ENCODE assay signal across 1 cellular context in genomic region chr11:70191495-70192140, GRCh38.
TF ChIP-seq lines count a peak whose summit lies in the region.

No MANE protein-coding gene starts in this region.

TF ChIP-seq in HepG2, 621 proteins besides CTCF, POLR2A, EP300 and RAD21 (continued from another document and continues in another):
- TF ChIP-seq ATF2 (CRISPR knock-in tag; IDR thresholded peaks at IDR 0.05), result 0 out of 2 replicates have a peak, but pooled peaks have one; percentile 21
- TF ChIP-seq MXI1 (IDR thresholded peaks at IDR 0.05; ENCODE audit: borderline replicate concordance, low read depth, low read length), result no peak
- TF ChIP-seq ARHGAP35 (CRISPR knock-in tag; IDR thresholded peaks at IDR 0.05; ENCODE audit: borderline replicate concordance), result no peak
- TF ChIP-seq SMAD9 (CRISPR knock-in tag; IDR thresholded peaks at IDR 0.05), result no peak
- TF ChIP-seq ZFP37 (CRISPR knock-in tag; IDR thresholded peaks at IDR 0.05; ENCODE audit: borderline replicate concordance), result no peak
- TF ChIP-seq ZNF333 (CRISPR knock-in tag; IDR thresholded peaks at IDR 0.05; ENCODE audit: borderline replicate concordance), result no peak
- no peak for TF ChIP-seq HNF1A (IDR thresholded peaks at IDR 0.05; ENCODE audit: low read depth)
- TF ChIP-seq HNF1A (CRISPR knock-in tag; IDR thresholded peaks at IDR 0.05; ENCODE audit: borderline replicate concordance), result no peak
- peak; percentile 36; the same call in 1 of the 2 replicates for TF ChIP-seq PITX1 (CRISPR knock-in tag; IDR thresholded peaks at IDR 0.05)
- TF ChIP-seq ZUFSP (CRISPR knock-in tag; IDR thresholded peaks at IDR 0.05; ENCODE audit: borderline replicate concordance), result no peak
- TF ChIP-seq NR2F2 (IDR thresholded peaks at IDR 0.05; ENCODE audit: borderline replicate concordance, low read depth), result no peak
- no peak for TF ChIP-seq ZNF564 (CRISPR knock-in tag; IDR thresholded peaks at IDR 0.05)
- no peak for TF ChIP-seq ZNF446 (CRISPR knock-in tag; IDR thresholded peaks at IDR 0.05)
- TF ChIP-seq ZNF687 (CRISPR knock-in tag; IDR thresholded peaks at IDR 0.05), result peak; percentile 50
- TF ChIP-seq CEBPG (CRISPR knock-in tag; IDR thresholded peaks at IDR 0.05), result 0 out of 2 replicates have a peak, but pooled peaks have one; percentile 9
- TF ChIP-seq ZSCAN12 (CRISPR knock-in tag; IDR thresholded peaks at IDR 0.05), result no peak
- peak; percentile 49 for TF ChIP-seq ZFP91 (CRISPR knock-in tag; IDR thresholded peaks at IDR 0.05; ENCODE audit: borderline replicate concordance)
- TF ChIP-seq IRF2 (CRISPR knock-in tag; IDR thresholded peaks at IDR 0.05), result 0 out of 2 replicates have a peak, but pooled peaks have one; percentile 43
- TF ChIP-seq SKIL (CRISPR knock-in tag; IDR thresholded peaks at IDR 0.05; ENCODE audit: borderline replicate concordance), result no peak
- TF ChIP-seq RNF2 (conservative IDR thresholded peaks at IDR 0.05; ENCODE audit: low read depth), result no peak
- no peak for TF ChIP-seq ZNF552 (CRISPR knock-in tag; IDR thresholded peaks at IDR 0.05; ENCODE audit: borderline replicate concordance)
- TF ChIP-seq ELF3 (CRISPR knock-in tag; IDR thresholded peaks at IDR 0.05), result 0 out of 2 replicates have a peak, but pooled peaks have one; percentile 15
- TF ChIP-seq DPF2 (CRISPR knock-in tag; IDR thresholded peaks at IDR 0.05; ENCODE audit: borderline replicate concordance, low read depth), result no peak
- no peak for TF ChIP-seq ZFP1 (CRISPR knock-in tag; IDR thresholded peaks at IDR 0.05)
- no peak for TF ChIP-seq HNF4A (CRISPR knock-in tag; IDR thresholded peaks at IDR 0.05)
- no peak for TF ChIP-seq ZNF577 (CRISPR knock-in tag; IDR thresholded peaks at IDR 0.05; ENCODE audit: borderline replicate concordance, low read depth)
- TF ChIP-seq SOX13 (IDR thresholded peaks at IDR 0.05), result no peak
- TF ChIP-seq SOX13 (CRISPR knock-in tag; conservative IDR thresholded peaks at IDR 0.05 in 1 of 2, IDR thresholded peaks at IDR 0.05 in 1 of 2), result peak in 1 of 2 experiments; percentile 14; a peak in 1 of 4 replicates
- no peak for TF ChIP-seq IRX3 (CRISPR knock-in tag; IDR thresholded peaks at IDR 0.05; ENCODE audit: borderline replicate concordance, low read depth)
- TF ChIP-seq YY1 (IDR thresholded peaks at IDR 0.05; ENCODE audit: insufficient read depth, insufficient replicate concordance, low read depth, low read length), result peak; percentile 33
- no peak for TF ChIP-seq SAP130 (CRISPR knock-in tag; IDR thresholded peaks at IDR 0.05; ENCODE audit: low read depth)
- TF ChIP-seq FLYWCH1 (CRISPR knock-in tag; IDR thresholded peaks at IDR 0.05), result no peak
- TF ChIP-seq ZNF207 (IDR thresholded peaks at IDR 0.05; ENCODE audit: borderline replicate concordance), result no peak
- no peak for TF ChIP-seq ZNF256 (CRISPR knock-in tag; conservative IDR thresholded peaks at IDR 0.05)
- TF ChIP-seq ZNF468 (CRISPR knock-in tag; IDR thresholded peaks at IDR 0.05), result no peak
- TF ChIP-seq SIN3A (IDR thresholded peaks at IDR 0.05; ENCODE audit: borderline replicate concordance, low read depth, low read length), result no peak
- no peak for TF ChIP-seq KAT7 (CRISPR knock-in tag; IDR thresholded peaks at IDR 0.05; ENCODE audit: borderline replicate concordance)
- no peak for TF ChIP-seq PRDM4 (CRISPR knock-in tag; IDR thresholded peaks at IDR 0.05; ENCODE audit: borderline replicate concordance)
- TF ChIP-seq MBD4 (IDR thresholded peaks at IDR 0.05; ENCODE audit: borderline replicate concordance, low read length), result no peak
- TF ChIP-seq FOXA3 (CRISPR knock-in tag; IDR thresholded peaks at IDR 0.05), result no peak
- TF ChIP-seq ZBTB42 (CRISPR knock-in tag; IDR thresholded peaks at IDR 0.05), result no peak
- TF ChIP-seq MNT (IDR thresholded peaks at IDR 0.05), result no peak
- no peak for TF ChIP-seq ZFP36 (IDR thresholded peaks at IDR 0.05; ENCODE audit: borderline replicate concordance, low read depth, low read length, partially characterized antibody)
